In the genomic region with DNA sequence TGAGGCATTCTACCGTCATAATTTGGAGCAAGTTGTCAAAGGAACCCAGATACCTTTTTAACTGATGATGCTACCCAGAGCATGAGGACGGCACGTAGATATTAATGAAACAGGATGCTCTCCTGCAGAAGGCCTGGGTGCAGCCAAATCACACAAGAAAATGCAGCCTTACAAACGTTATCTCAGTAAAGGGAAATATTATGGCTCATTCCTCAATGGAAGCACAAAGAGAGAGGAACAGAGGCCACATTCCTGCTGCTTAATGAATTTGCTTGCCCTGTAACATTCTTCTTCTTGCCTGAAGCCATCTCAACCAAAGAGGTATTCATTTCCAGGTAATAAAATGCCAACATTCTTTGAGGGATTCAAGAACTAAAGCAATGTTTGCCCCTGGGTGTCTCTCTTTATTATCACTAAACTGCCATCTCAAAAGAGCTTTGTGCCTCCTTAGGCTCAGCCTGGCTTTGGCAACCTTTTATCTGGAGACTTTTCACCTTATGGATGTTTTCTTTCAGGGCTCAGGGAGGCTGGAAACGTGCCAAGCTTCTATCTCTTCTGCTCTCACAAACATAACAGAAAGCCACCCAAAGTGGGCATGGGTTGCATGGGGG, we compare ENCODE assay signal across 15 cellular contexts.
"Had no signal": no experiment of that assay in that cellular context is flagged by ENCODE, and none has a peak within 500 bp of the region (broad histone marks: within the 10 kb centered on the region; RNA-seq: fewer than 3 reads in every experiment).

No MANE protein-coding gene starts in this region.

- H3K9ac ChIP-seq: parathyroid adenoma had no signal

- H3K79me2 ChIP-seq: parathyroid adenoma had no signal

- H3K27me3 ChIP-seq: tibial artery had no signal

- H3K9me3 ChIP-seq: tibial artery had no signal

- ATAC-seq: activated CD8-positive, alpha-beta memory T cell treated with anti-CD3 and anti-CD28 coated beads, Interleukin-2, amount 10 ng/mL, durations not matched to agents 7 days and 5 days; esophagus mucosa; left ventricle myocardium superior; stimulated activated effector memory CD8-positive, alpha-beta T cell treated with anti-CD3 and anti-CD28 coated beads, Interleukin-12 subunit alpha, Interleukin-12 subunit beta, amount 100 ng/mL, for 72 hours had no signal

- FAIRE-seq: bronchial epithelial cell, endometrium, small intestine had no signal

- H3K4me3 ChIP-seq: tibial artery had no signal

- H2AFZ ChIP-seq: parathyroid adenoma had no signal

- H3K27ac ChIP-seq: parathyroid adenoma, tibial artery had no signal

- H3K4me1 ChIP-seq: parathyroid adenoma, tibial artery had no signal

- DNase-seq: activated CD4-positive, CD25-positive, alpha-beta regulatory T cell; activated CD8-positive, alpha-beta memory T cell treated with anti-CD3 and anti-CD28 coated beads, Interleukin-2, amount 10 ng/mL, durations not matched to agents 7 days and 5 days; activated gamma-delta T cell; activated T-cell treated with anti-CD3 and anti-CD28 coated beads, Interleukin-2, amount 50 U/mL, for 24 hours; amygdala; glutamatergic neuron; left ventricle myocardium superior; small intestine; T-helper 1 cell; tibial artery had no signal
